1 cellular context compared by ENCODE assay signal in the genomic region with DNA sequence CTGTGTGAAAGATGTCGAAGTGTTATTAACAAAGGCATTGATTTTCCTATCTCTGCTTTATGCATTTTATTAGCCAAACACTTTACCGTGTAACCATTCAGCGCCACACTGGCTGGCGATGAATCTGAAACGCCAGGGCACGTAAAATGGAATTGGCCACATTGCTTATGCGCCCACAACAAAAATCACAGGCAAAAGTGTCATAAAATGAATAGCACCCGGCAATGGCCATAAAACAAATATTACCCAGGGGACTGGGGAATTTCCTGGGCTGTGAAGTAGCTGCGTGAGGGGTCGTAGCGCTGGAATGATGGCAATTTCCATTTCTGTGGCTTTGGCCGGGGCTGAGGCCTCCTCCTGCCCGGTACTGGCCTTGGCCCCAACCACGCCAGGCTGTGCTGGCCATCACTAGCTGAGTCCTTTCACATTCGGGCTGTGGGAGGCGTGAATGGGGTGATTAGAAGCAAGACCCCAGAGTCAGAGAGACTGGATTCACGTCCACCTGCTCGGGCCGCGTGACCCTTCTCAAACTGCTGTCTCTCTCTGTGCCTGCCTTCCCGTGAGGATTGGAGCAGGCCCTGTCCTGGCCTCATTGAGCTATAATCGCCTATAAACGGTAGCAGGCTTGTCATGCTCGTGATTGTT.
TF ChIP-seq lines count a peak whose summit lies in the region.

No MANE protein-coding gene starts in this region.

TF ChIP-seq in GM23338, 12 proteins besides CTCF, POLR2A, EP300 and RAD21 (continued from another document):
- TF ChIP-seq, protein P1, sequence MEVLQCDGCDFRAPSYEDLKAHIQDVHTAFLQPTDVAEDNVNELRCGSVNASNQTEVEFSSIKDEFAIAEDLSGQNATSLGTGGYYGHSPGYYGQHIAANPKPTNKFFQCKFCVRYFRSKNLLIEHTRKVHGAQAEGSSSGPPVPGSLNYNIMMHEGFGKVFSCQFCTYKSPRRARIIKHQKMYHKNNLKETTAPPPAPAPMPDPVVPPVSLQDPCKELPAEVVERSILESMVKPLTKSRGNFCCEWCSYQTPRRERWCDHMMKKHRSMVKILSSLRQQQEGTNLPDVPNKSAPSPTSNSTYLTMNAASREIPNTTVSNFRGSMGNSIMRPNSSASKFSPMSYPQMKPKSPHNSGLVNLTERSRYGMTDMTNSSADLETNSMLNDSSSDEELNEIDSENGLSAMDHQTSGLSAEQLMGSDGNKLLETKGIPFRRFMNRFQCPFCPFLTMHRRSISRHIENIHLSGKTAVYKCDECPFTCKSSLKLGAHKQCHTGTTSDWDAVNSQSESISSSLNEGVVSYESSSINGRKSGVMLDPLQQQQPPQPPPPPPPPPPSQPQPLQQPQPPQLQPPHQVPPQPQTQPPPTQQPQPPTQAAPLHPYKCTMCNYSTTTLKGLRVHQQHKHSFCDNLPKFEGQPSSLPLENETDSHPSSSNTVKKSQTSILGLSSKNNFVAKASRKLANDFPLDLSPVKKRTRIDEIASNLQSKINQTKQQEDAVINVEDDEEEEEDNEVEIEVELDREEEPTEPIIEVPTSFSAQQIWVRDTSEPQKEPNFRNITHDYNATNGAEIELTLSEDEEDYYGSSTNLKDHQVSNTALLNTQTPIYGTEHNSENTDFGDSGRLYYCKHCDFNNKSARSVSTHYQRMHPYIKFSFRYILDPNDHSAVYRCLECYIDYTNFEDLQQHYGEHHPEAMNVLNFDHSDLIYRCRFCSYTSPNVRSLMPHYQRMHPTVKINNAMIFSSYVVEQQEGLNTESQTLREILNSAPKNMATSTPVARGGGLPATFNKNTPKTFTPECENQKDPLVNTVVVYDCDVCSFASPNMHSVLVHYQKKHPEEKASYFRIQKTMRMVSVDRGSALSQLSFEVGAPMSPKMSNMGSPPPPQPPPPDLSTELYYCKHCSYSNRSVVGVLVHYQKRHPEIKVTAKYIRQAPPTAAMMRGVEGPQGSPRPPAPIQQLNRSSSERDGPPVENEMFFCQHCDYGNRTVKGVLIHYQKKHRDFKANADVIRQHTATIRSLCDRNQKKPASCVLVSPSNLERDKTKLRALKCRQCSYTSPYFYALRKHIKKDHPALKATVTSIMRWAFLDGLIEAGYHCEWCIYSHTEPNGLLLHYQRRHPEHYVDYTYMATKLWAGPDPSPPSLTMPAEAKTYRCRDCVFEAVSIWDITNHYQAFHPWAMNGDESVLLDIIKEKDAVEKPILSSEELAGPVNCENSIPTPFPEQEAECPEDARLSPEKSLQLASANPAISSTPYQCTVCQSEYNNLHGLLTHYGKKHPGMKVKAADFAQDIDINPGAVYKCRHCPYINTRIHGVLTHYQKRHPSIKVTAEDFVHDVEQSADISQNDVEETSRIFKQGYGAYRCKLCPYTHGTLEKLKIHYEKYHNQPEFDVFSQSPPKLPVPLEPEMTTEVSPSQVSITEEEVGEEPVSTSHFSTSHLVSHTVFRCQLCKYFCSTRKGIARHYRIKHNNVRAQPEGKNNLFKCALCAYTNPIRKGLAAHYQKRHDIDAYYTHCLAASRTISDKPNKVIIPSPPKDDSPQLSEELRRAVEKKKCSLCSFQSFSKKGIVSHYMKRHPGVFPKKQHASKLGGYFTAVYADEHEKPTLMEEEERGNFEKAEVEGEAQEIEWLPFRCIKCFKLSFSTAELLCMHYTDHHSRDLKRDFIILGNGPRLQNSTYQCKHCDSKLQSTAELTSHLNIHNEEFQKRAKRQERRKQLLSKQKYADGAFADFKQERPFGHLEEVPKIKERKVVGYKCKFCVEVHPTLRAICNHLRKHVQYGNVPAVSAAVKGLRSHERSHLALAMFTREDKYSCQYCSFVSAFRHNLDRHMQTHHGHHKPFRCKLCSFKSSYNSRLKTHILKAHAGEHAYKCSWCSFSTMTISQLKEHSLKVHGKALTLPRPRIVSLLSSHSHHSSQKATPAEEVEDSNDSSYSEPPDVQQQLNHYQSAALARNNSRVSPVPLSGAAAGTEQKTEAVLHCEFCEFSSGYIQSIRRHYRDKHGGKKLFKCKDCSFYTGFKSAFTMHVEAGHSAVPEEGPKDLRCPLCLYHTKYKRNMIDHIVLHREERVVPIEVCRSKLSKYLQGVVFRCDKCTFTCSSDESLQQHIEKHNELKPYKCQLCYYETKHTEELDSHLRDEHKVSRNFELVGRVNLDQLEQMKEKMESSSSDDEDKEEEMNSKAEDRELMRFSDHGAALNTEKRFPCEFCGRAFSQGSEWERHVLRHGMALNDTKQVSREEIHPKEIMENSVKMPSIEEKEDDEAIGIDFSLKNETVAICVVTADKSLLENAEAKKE (CRISPR knock-in tag; IDR thresholded peaks at IDR 0.05), result no peak
- TF ChIP-seq CREB1 (CRISPR knock-in tag; IDR thresholded peaks at IDR 0.05; ENCODE audit: low read depth), result no peak
